ENCODE assay signal across 14 cellular contexts in the genomic region with DNA sequence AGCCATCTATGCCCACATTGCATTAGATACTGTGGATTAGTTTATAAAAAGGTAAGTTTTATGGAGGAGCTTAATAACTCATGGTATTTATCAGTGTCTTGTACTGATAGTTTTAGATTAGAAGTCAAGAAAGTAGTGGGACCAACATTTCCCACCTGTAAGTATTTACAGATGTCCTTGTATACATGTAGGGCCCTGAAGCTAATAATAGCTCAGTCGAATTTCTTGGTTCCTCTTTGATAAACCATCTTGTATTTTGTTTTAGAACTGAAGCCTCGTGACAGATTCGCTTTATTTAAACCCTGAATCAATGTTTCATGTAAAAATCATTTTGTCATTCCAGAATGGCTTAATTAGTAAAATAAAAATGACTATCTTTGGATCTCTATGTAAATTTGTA.
DNase-seq lines count a peak whose midpoint lies in the region; ATAC-seq and TF ChIP-seq lines count a peak whose summit lies in the region.
"Had no signal": no experiment of that assay in that cellular context is flagged by ENCODE, and none has a peak within 500 bp of the region (broad histone marks: within the 10 kb centered on the region; RNA-seq: fewer than 3 reads in every experiment).

No MANE protein-coding gene starts in this region.

- no peak overlapping the region for H3K27ac ChIP-seq in OCI-LY7 (ENCODE audit: low read depth, low read length, poor library complexity, severe bottlenecking)
- H3K27ac ChIP-seq: skin epidermis, suprapubic skin had no signal

- H3K9me2 ChIP-seq in OCI-LY7 (ENCODE audit: insufficient read depth, low read length): no peaks in the 10 kb centered on the region

- BruUV-seq in OCI-LY7 (replicated peaks; lab: Mats Ljungman, UMichigan): no TSS peak

- H3K79me2 ChIP-seq in OCI-LY7 (ENCODE audit: insufficient read depth, low read depth, low read length): no peaks in the 10 kb centered on the region

- DNase-seq in OCI-LY7 (ENCODE audit: low spot score): peak; percentile 44
- DNase-seq in NCI-H1417 (lab: John Stamatoyannopoulos, UW): no peak
- no peak for DNase-seq in T-helper 9 cell
- DNase-seq in NCI-H1092 treated with DMSO at 0.1 percent for 48 hours (lab: John Stamatoyannopoulos, UW): no peak
- no peak for DNase-seq in NCI-H345 treated with DMSO at 0.1 percent for 48 hours (lab: John Stamatoyannopoulos, UW; ENCODE audit: unreplicated experiment)
- DNase-seq: activated T-cell treated with anti-CD3 and anti-CD28 coated beads, Interleukin-2, amount 50 U/mL, for 48 hours; C1 segment of cervical spinal cord; EL; NCI-H2081 treated with DMSO at 0.1 percent for 48 hours had no signal

- no peaks in the 10 kb centered on the region for H3K9me3 ChIP-seq in OCI-LY7 (ENCODE audit: low read length)
- H3K9me3 ChIP-seq: suprapubic skin had no signal

- ATAC-seq in GM19023 (IDR thresholded peaks at IDR 0.05; ENCODE audit: unreplicated experiment) (peak; percentile 79), GM21526 (IDR thresholded peaks at IDR 0.05; ENCODE audit: low FRiP score, unreplicated experiment) (peak; percentile 78), HG03025 (IDR thresholded peaks at IDR 0.05; ENCODE audit: low FRiP score, unreplicated experiment) (peak; percentile 86)

- no peaks in the 10 kb centered on the region for H4K20me1 ChIP-seq in OCI-LY7 (ENCODE audit: insufficient read depth, low read length)

- H2AFZ ChIP-seq in OCI-LY7 (ENCODE audit: low read length): peak overlapping the region; percentile 40; the same call in 1 of the 2 replicates

- POLR2A ChIA-PET in OCI-LY7 (lab: Charles Lee): interaction anchor here (0.5 to 1.5 kb wide), 7 partner anchors 10 to 145 kb away, joined by 3 to 6 read pairs (median 4); no protein-coding TSS in a partner anchor

- intact Hi-C loops in OCI-LY7 (cut with micrococcal nuclease; ENCODE audit: unreplicated experiment): loop anchor here (1.0 kb wide), 1 partner anchor 102 kb away; no protein-coding TSS in a partner anchor

- H3K36me3 ChIP-seq in OCI-LY7 (ENCODE audit: insufficient read depth, low read length): no peaks in the 10 kb centered on the region

- peak overlapping the region; percentile 15 for H3K4me3 ChIP-seq in OCI-LY7 (ENCODE audit: low read depth, low read length, poor library complexity, severe bottlenecking)
- H3K4me3 ChIP-seq: skin epidermis, suprapubic skin had no signal

- CTCF ChIA-PET in OCI-LY7 (lab: Charles Lee; ENCODE audit: unreplicated experiment): no interaction called here

- H3K4me1 ChIP-seq in OCI-LY7 (ENCODE audit: insufficient read depth, low read length, poor library complexity, severe bottlenecking): peaks cover 15% of the 10 kb centered on the region
- H3K4me1 ChIP-seq: suprapubic skin had no signal

- peak overlapping the region; percentile 38 for H3K4me2 ChIP-seq in OCI-LY7 (ENCODE audit: low read length)

- no peak for TF ChIP-seq CTCF in OCI-LY7 (conservative IDR thresholded peaks at IDR 0.05; ENCODE audit: low read length)
